26 cellular contexts compared by ENCODE assay signal in the genomic region with DNA sequence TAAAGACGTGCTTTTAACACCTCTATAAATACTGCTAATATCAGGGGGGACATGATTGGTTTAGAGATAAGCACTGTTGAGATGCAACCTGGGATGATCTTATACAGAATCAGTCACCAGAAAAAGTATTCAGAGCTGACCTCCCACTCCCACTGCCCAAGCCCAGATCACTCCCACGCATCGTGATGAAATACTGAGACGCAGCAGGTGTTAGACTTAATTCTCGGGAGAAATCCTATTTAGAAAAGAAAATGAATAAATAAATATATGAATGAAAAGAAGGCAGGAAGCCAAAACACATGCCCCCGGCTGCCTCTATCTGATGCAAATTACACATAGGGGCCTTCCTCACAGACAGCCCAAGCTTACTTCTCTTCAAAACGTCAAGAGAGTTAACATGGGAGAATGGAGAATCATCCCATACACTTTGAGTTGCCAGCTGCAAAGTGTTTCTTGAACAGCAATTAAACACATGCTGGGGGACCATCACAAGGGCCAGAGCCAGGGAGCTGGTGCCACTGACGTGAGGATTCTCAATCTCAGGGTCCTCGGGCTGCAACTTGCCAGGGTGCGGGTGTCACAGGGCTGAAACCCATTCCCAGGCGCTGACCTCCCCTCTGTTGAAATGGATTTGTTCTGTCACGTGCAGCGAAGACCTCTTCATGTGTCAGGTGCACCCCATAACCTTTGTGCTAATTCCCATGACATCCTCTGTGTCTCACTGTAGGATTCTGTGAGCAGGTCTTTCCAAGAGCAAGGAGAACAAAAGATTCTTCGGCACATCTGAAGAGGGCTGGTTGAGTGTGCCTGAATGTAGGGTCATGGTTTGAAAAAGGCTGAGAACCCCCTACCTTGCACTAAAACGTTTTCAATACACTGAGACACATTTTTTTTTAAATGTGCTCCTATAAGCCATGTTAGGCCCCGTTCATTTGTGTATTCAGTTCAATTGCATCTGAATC.
DNase-seq lines count a peak whose midpoint lies in the region; ATAC-seq, FAIRE-seq and TF ChIP-seq lines count a peak whose summit lies in the region.
"Had no signal": no experiment of that assay in that cellular context is flagged by ENCODE, and none has a peak within 500 bp of the region (broad histone marks: within the 10 kb centered on the region; RNA-seq: fewer than 3 reads in every experiment).

No MANE protein-coding gene starts in this region.

- H3K27ac ChIP-seq in upper lobe of right lung = no peak overlapping the region
- H3K27ac ChIP-seq: GM23248, SJCRH30 had no signal

- H3K27me3 ChIP-seq in bronchial epithelial cell (ENCODE audit: control insufficient read depth, insufficient read depth, low read length) (no peaks in the 10 kb centered on the region), neuron (ENCODE audit: insufficient read depth, low read length) (no peaks in the 10 kb centered on the region), upper lobe of right lung (no peaks in the 10 kb centered on the region)
- H3K27me3 ChIP-seq: SJCRH30 had no signal

- TF ChIP-seq POLR2A in NB4 (IDR thresholded peaks at IDR 0.05; ENCODE audit: extremely low read depth, insufficient read length) = no peak

- no peak overlapping the region for H3K4me3 ChIP-seq in NB4 (ENCODE audit: low read depth, low read length)
- no peak overlapping the region for H3K4me3 ChIP-seq in bronchial epithelial cell (ENCODE audit: low read depth, low read length)
- peak overlapping the region; percentile 26 for H3K4me3 ChIP-seq in neuron (ENCODE audit: low read length)
- no peak overlapping the region for H3K4me3 ChIP-seq in upper lobe of right lung
- H3K4me3 ChIP-seq: GM23248, K562, SJCRH30 had no signal

- H2AFZ ChIP-seq in neuron (ENCODE audit: low read depth, low read length) = peak overlapping the region; percentile 1
- H2AFZ ChIP-seq: GM23248 had no signal

- FAIRE-seq in bronchial epithelial cell (lab: Jason Lieb, UNC) = peak; percentile 75
- FAIRE-seq: A204.1, G401.6, HTR-8/SVneo, K562 had no signal

- TF ChIP-seq CTCF in NB4 (IDR thresholded peaks at IDR 0.05; ENCODE audit: low read depth, low read length) (no peak), bronchial epithelial cell (IDR thresholded peaks at IDR 0.05; ENCODE audit: insufficient read depth, low read length, severe bottlenecking) (no peak), upper lobe of right lung (IDR thresholded peaks at IDR 0.05) (no peak)

- intact Hi-C loops in upper lobe of right lung (cut with DNase I) = no loop called here

- H3K4me1 ChIP-seq in neuron (ENCODE audit: insufficient read depth, low read length) (peaks cover 25% of the 10 kb centered on the region), upper lobe of right lung (no peaks in the 10 kb centered on the region)
- H3K4me1 ChIP-seq: SJCRH30 had no signal

- H3K36me3 ChIP-seq in bronchial epithelial cell (ENCODE audit: control insufficient read depth, insufficient read depth, low read length) = no peaks in the 10 kb centered on the region
- H3K36me3 ChIP-seq in neuron (ENCODE audit: insufficient read depth, low read length) = no peaks in the 10 kb centered on the region
- no peaks in the 10 kb centered on the region for H3K36me3 ChIP-seq in upper lobe of right lung
- H3K36me3 ChIP-seq: SJCRH30 had no signal

- DNase-seq in NB4 (ENCODE audit: low read depth) = peak; percentile 20
- DNase-seq in bronchial epithelial cell (ENCODE audit: low read depth) = no peak
- peak; percentile 10 for DNase-seq in iPS-NIHi11 (ENCODE audit: low spot score)
- DNase-seq in anterior cingulate cortex (lab: John Stamatoyannopoulos, UW) = no peak
- DNase-seq in DMS 273 (lab: John Stamatoyannopoulos, UW; ENCODE audit: unreplicated experiment) = no peak
- no peak for DNase-seq in iPS-NIHi7 (ENCODE audit: extremely low spot score)
- no peak for DNase-seq in upper lobe of right lung
- DNase-seq: AML-193; C1 segment of cervical spinal cord; CD4-positive, alpha-beta memory T cell; COR-L47; GM23248; HCEC 1CT; Kasumi-1; NCI-H1105; NCI-H1436 treated with DMSO at 0.1 percent for 48 hours; NCI-H187 treated with DMSO at 0.1 percent for 48 hours; NCI-H345; NCI-H510A treated with DMSO at 0.1 percent for 48 hours; PC-3; SJCRH30 had no signal

- H3K9me3 ChIP-seq in neuron (ENCODE audit: low read length) (no peaks in the 10 kb centered on the region), upper lobe of right lung (no peaks in the 10 kb centered on the region)
- H3K9me3 ChIP-seq: SJCRH30 had no signal

- ATAC-seq in upper lobe of right lung = no peak
- ATAC-seq: K562, PC-3 had no signal

Comparison
In these comparisons a context has a peak if more than half of its experiments do, and no peak if none do; other contexts are left out.
1. DNase-seq: peak in NB4 (single experiment) and iPS-NIHi11 (single experiment); none in bronchial epithelial cell (single experiment), anterior cingulate cortex (0 of 58), DMS 273 (single experiment), iPS-NIHi7 (single experiment) and upper lobe of right lung (single experiment).